8 cellular contexts compared by ENCODE assay signal in genomic region chr5:72137826-72138409, GRCh38. TPM values are rescaled to one million over a fixed set of nuclear protein-coding genes. Genes with fewer than 3 reads are reported as not detected.
DNase-seq lines count a peak whose midpoint lies in the region; ATAC-seq and TF ChIP-seq lines count a peak whose summit lies in the region.

No MANE protein-coding gene starts in this region.

- peak; percentile 10 for TF ChIP-seq CTCF in Calu3 (IDR thresholded peaks at IDR 0.05; ENCODE audit: unreplicated experiment)
- TF ChIP-seq CTCF in cardiac fibroblast (IDR thresholded peaks at IDR 0.05; ENCODE audit: low read depth, low read length), result peak; percentile 44

- H3K4me3 ChIP-seq in cardiac fibroblast (replicated peaks in 1 of 2; ENCODE audit: low read depth in 2 of 2, low read length in 2 of 2), result no peak overlapping the region

- H3K4me3 Mint-ChIP-seq in Calu3 (ENCODE audit: low read depth, unreplicated experiment) (no peak overlapping the region), naive B cell (no peak overlapping the region)

- CTCF ChIA-PET in Calu3 (lab: Charles Lee), result interaction anchor here (0.9 kb wide), 1 partner anchor 29 kb away, joined by 3 read pairs; no protein-coding TSS in a partner anchor

- DNase-seq in Calu3, result no peak
- peak; percentile 41 to 64 for DNase-seq in Kasumi-1 (lab: John Stamatoyannopoulos, UW)
- no peak for DNase-seq in cardiac fibroblast (ENCODE audit: low read depth in 2 of 2)
- DNase-seq in naive B cell, result peak; percentile 15
- no peak for DNase-seq in stimulated activated CD4-positive, alpha-beta T cell treated with anti-CD3 and anti-CD28 coated beads, Interleukin-4, amount 100 ng/mL, for 24 hours
- DNase-seq in NCI-H2029 treated with DMSO at 0.1 percent for 48 hours (lab: John Stamatoyannopoulos, UW), result no peak
- no peak for DNase-seq in NCI-H526 treated with DMSO at 0.1 percent for 48 hours (lab: John Stamatoyannopoulos, UW)

- H3K4me1 Mint-ChIP-seq in Calu3 (ENCODE audit: low read depth, unreplicated experiment) (peaks cover 16% of the 10 kb centered on the region), naive B cell (peaks cover 0 to 3% (median 0%) of the 10 kb centered on the region in 3 donors)

- H3K27ac Mint-ChIP-seq in Calu3 (ENCODE audit: unreplicated experiment) (no peak overlapping the region), naive B cell (no peak overlapping the region)

- H3K36me3 Mint-ChIP-seq in Calu3 (ENCODE audit: insufficient read depth, unreplicated experiment) (no peaks in the 10 kb centered on the region), naive B cell (no peaks in the 10 kb centered on the region)

- no peaks in the 10 kb centered on the region for H3K27me3 Mint-ChIP-seq in Calu3 (ENCODE audit: unreplicated experiment)
- peaks cover 6 to 50% (median 21%) of the 10 kb centered on the region in 3 donors for H3K27me3 Mint-ChIP-seq in naive B cell

- H3K9me3 Mint-ChIP-seq in Calu3 (ENCODE audit: low read depth, unreplicated experiment) (no peaks in the 10 kb centered on the region), naive B cell (no peaks in the 10 kb centered on the region)

- intact Hi-C loops in Calu3 (cut with micrococcal nuclease; ENCODE audit: unreplicated experiment), result loop anchor here (2.0 to 10.0 kb wide), 4 partner anchors 109 to 353 kb away; no protein-coding TSS in a partner anchor

- ATAC-seq in naive B cell (ENCODE audit: low read depth in 2 of 2) (peak in 1 of 2 donors; percentile 45), GM18867 (IDR thresholded peaks at IDR 0.05; ENCODE audit: unreplicated experiment) (no peak)

- BruUV-seq in Calu3 (replicated peaks; lab: Mats Ljungman, UMichigan), result no TSS peak

RNA-seq across cellular contexts. Expression of gene MAP1B, which starts 30.6 kb away (rescaled TPM):
- total RNA-seq in Calu3 (2022), result 21.5 and 34.6 TPM in 2 replicates
- polyA plus RNA-seq in naive B cell (ENCODE audit: low read depth in 6 of 6), result under 1 TPM; 0.18 to 0.90 (median 0.35) TPM

Comparison
In these comparisons a context has a peak if more than half of its experiments do, and no peak if none do; other contexts are left out.
1. DNase-seq: peak in Kasumi-1 (2 of 2) and naive B cell (single experiment); none in Calu3 (single experiment), cardiac fibroblast (0 of 2), stimulated activated CD4-positive, alpha-beta T cell treated with anti-CD3 and anti-CD28 coated beads, Interleukin-4, amount 100 ng/mL, for 24 hours (single experiment), NCI-H2029 treated with DMSO at 0.1 percent for 48 hours (single experiment) and NCI-H526 treated with DMSO at 0.1 percent for 48 hours (single experiment).